Comparison of ENCODE assay signal across 1 cellular context in genomic region chr22:44964722-44965078, GRCh38.
TF ChIP-seq lines count a peak whose summit lies in the region.

No MANE protein-coding gene starts in this region.

TF ChIP-seq in GM12878, 131 proteins besides CTCF, POLR2A, EP300 and RAD21 (continued from another document):
- TF ChIP-seq ZNF687 (IDR thresholded peaks at IDR 0.05) (no peak), YY1 (IDR thresholded peaks at IDR 0.05; ENCODE audit: low read depth, low read length) (no peak), SMAD1 (IDR thresholded peaks at IDR 0.05; ENCODE audit: low read depth, partially characterized antibody) (no peak), EZH2 (IDR thresholded peaks at IDR 0.05; ENCODE audit: borderline replicate concordance, control insufficient read depth, low read depth, low read length) (no peak), EGR1 (IDR thresholded peaks at IDR 0.05; ENCODE audit: borderline replicate concordance in 1 of 2, low read depth in 2 of 2, low read length in 2 of 2) (no peak), SIX5 (IDR thresholded peaks at IDR 0.05; ENCODE audit: low read depth, low read length, severe bottlenecking) (no peak), RCOR1 (conservative IDR thresholded peaks at IDR 0.05; ENCODE audit: low read depth, low read length) (no peak), E4F1 (IDR thresholded peaks at IDR 0.05; ENCODE audit: borderline replicate concordance, partially characterized antibody) (no peak), MEF2B (IDR thresholded peaks at IDR 0.05; ENCODE audit: partially characterized antibody, poor library complexity, severe bottlenecking) (no peak)
